14 cellular contexts compared by ENCODE assay signal in genomic region chr3:158127250-158128219, GRCh38. TPM values are rescaled to one million over a fixed set of nuclear protein-coding genes. Genes with fewer than 3 reads are reported as not detected.
DNase-seq lines count a peak whose midpoint lies in the region; ATAC-seq, FAIRE-seq and TF ChIP-seq lines count a peak whose summit lies in the region.
"Had no signal": no experiment of that assay in that cellular context is flagged by ENCODE, and none has a peak within 500 bp of the region (broad histone marks: within the 10 kb centered on the region; RNA-seq: fewer than 3 reads in every experiment).

No MANE protein-coding gene starts in this region.

- peak; percentile 41 for DNase-seq in DND-41
- DNase-seq in HCT116 (ENCODE audit: low read depth, low spot score), result no peak
- peak; percentile 39 for DNase-seq in RPMI8226
- peak; percentile 77 for DNase-seq in fibroblast of mammary gland (ENCODE audit: low read depth)
- no peak for DNase-seq in GM13977 (ENCODE audit: low spot score)
- DNase-seq in GM19239 (ENCODE audit: insufficient read length, low spot score), result no peak
- no peak for DNase-seq in activated CD4-positive, CD25-positive, alpha-beta regulatory T cell (lab: John Stamatoyannopoulos, UW)
- DNase-seq: activated T-cell treated with anti-CD3 and anti-CD28 coated beads for 4 hours, NCI-H1930, substantia nigra had no signal

- no peak overlapping the region for H2AFZ ChIP-seq in DND-41 (ENCODE audit: low read depth, low read length)
- H2AFZ ChIP-seq in HCT116 (ENCODE audit: low read depth, low read length, poor library complexity, severe bottlenecking), result no peak overlapping the region

- H3K27ac ChIP-seq in DND-41 (ENCODE audit: low read length) (peak overlapping the region; percentile 50), HCT116 (ENCODE audit: low read depth, low read length) (no peak overlapping the region; the same call in 1 of the 2 replicates)
- H3K27ac ChIP-seq: HL-60 had no signal

- H3K27me3 ChIP-seq in DND-41 (ENCODE audit: insufficient read depth, low read length, poor library complexity), result no peaks in the 10 kb centered on the region
- H3K27me3 ChIP-seq in HCT116 (ENCODE audit: insufficient read depth, low read length), result no peaks in the 10 kb centered on the region

- peaks cover 26% of the 10 kb centered on the region for H3K4me1 ChIP-seq in DND-41 (ENCODE audit: insufficient read depth, low read length)
- peaks cover 3 to 14% of the 10 kb centered on the region in 2 experiments; a peak in 3 of 4 replicates for H3K4me1 ChIP-seq in HCT116 (ENCODE audit: control insufficient read depth in 1 of 2, insufficient read depth in 2 of 2, low read length in 2 of 2)

- peaks cover 20% of the 10 kb centered on the region for H4K20me1 ChIP-seq in DND-41 (ENCODE audit: insufficient read depth, low read length)
- H4K20me1 ChIP-seq in HCT116 (ENCODE audit: insufficient read depth), result peaks cover 1% of the 10 kb centered on the region; the same call in 1 of the 2 replicates

- no peak for TF ChIP-seq POLR2A in HCT116 (IDR thresholded peaks at IDR 0.05; ENCODE audit: borderline replicate concordance, extremely low read depth, insufficient read depth, insufficient read length)

- TF ChIP-seq CTCF in DND-41 (IDR thresholded peaks at IDR 0.05; ENCODE audit: borderline replicate concordance, extremely low read depth, low read length, poor library complexity, severe bottlenecking), result no peak
- TF ChIP-seq CTCF in HCT116 (IDR thresholded peaks at IDR 0.05 in 2 of 3, conservative IDR thresholded peaks at IDR 0.05 in 1 of 3; ENCODE audit: borderline replicate concordance in 1 of 3, insufficient read depth in 1 of 3, low read depth in 2 of 3, low read length in 2 of 3), result no peak
- no peak for TF ChIP-seq CTCF in fibroblast of mammary gland (conservative IDR thresholded peaks at IDR 0.05; ENCODE audit: control insufficient read depth, insufficient read depth, low read depth, low read length)
- no peak for TF ChIP-seq CTCF in GM13977 (IDR thresholded peaks at IDR 0.05; ENCODE audit: extremely low read depth, insufficient read depth, missing control alignments)

- H3K36me3 ChIP-seq in DND-41 (ENCODE audit: insufficient read depth, low read length) (peaks cover 65% of the 10 kb centered on the region), HCT116 (ENCODE audit: control insufficient read depth in 1 of 2, insufficient read depth in 2 of 2, low read length in 2 of 2) (0 out of 4 replicates have a peak, but pooled peaks cover 0 to 2% of the 10 kb centered on the region in 2 experiments)

- no peaks in the 10 kb centered on the region for H3K9me2 ChIP-seq in HCT116 (ENCODE audit: insufficient read depth)

- no peak overlapping the region for H3K4me3 ChIP-seq in DND-41 (ENCODE audit: low read depth in 1 of 2, low read length in 2 of 2)
- H3K4me3 ChIP-seq in HCT116 (replicated peaks in 1 of 2; ENCODE audit: low read depth in 1 of 2, low read length in 2 of 2), result no peak overlapping the region
- H3K4me3 ChIP-seq in fibroblast of mammary gland (ENCODE audit: control insufficient read depth, low read depth, low read length), result no peak overlapping the region

- BruUV-seq in HCT116 (replicated peaks; lab: Mats Ljungman, UMichigan), result no TSS peak

- no peak for FAIRE-seq in GM19239 (lab: Jason Lieb, UNC)
- FAIRE-seq: endothelial cell of umbilical vein had no signal

- H3K9me3 ChIP-seq in DND-41 (ENCODE audit: insufficient read depth, low read length, severe bottlenecking), result no peaks in the 10 kb centered on the region
- no peaks in the 10 kb centered on the region for H3K9me3 ChIP-seq in HCT116 (ENCODE audit: control insufficient read depth in 1 of 2, insufficient read depth in 1 of 2, low read depth in 1 of 2, low read length in 2 of 2)

- no peak overlapping the region for H3K9ac ChIP-seq in DND-41 (ENCODE audit: low read depth, low read length)
- H3K9ac ChIP-seq in HCT116 (ENCODE audit: low read length), result no peak overlapping the region

- TF ChIP-seq RAD21 in HCT116 (IDR thresholded peaks at IDR 0.05; ENCODE audit: low read depth), result no peak

- RAD21 ChIA-PET in HCT116 (lab: Charles Lee; ENCODE audit: low non-redundant PET in 1 of 2, low total read pairs in 2 of 2, uncharacterized antibody in 2 of 2, unreplicated experiment in 2 of 2), result no interaction called here

- ATAC-seq in DND-41 (ENCODE audit: insufficient read depth, low read depth), result peak; percentile 81
- ATAC-seq in HCT116, result peak; percentile 65
- no peak for ATAC-seq in activated CD4-positive, CD25-positive, alpha-beta regulatory T cell treated with anti-CD3 and anti-CD28 coated beads, Interleukin-2, amount 50 U/mL, for 24 hours

- in situ Hi-C loops in GM13977 (cut with MboI; ENCODE audit: low pct_unique_long_range_greater_than_20kb, low sequenced_read_pairs, unreplicated experiment), result no loop called here

- POLR2A ChIA-PET in HCT116 (lab: Charles Lee), result interaction anchor here (0.6 to 1.1 kb wide), 3 partner anchors 17 to 47 kb away, joined by 3 to 6 read pairs (median 4); partner anchors contain the start of gene RSRC1

- CTCF ChIA-PET in HCT116 (lab: Charles Lee), result no interaction called here

- intact Hi-C loops in HCT116 (cut with micrococcal nuclease), result no loop called here

- H3K79me2 ChIP-seq in DND-41 (ENCODE audit: insufficient read depth, low read length) (peaks cover 62% of the 10 kb centered on the region), HCT116 (ENCODE audit: insufficient read depth, low read length) (peaks cover 41% of the 10 kb centered on the region)

- H3K4me2 ChIP-seq in DND-41 (ENCODE audit: insufficient read depth, low read length), result peak overlapping the region; percentile 37
- peak overlapping the region; percentile 47 for H3K4me2 ChIP-seq in HCT116 (ENCODE audit: low read length)

TF ChIP-seq in HCT116, 20 proteins besides CTCF, POLR2A, EP300 and RAD21:
- peak; percentile 48 for TF ChIP-seq JUND (IDR thresholded peaks at IDR 0.05)
- TF ChIP-seq CEBPB (IDR thresholded peaks at IDR 0.05; ENCODE audit: low read depth), result 0 out of 2 replicates have a peak, but pooled peaks have one; percentile 15
- TF ChIP-seq SRF (IDR thresholded peaks at IDR 0.05; ENCODE audit: low read depth), result no peak
- TF ChIP-seq ELF1 (IDR thresholded peaks at IDR 0.05; ENCODE audit: borderline replicate concordance, low read depth), result no peak
- TF ChIP-seq CBX3 (IDR thresholded peaks at IDR 0.05; ENCODE audit: low read depth), result 0 out of 2 replicates have a peak, but pooled peaks have one; percentile 41
- TF ChIP-seq MAX (IDR thresholded peaks at IDR 0.05), result no peak
- TF ChIP-seq EZH2phosphoT487 (IDR thresholded peaks at IDR 0.05; ENCODE audit: borderline replicate concordance), result no peak
- TF ChIP-seq EGR1 (IDR thresholded peaks at IDR 0.05; ENCODE audit: low read depth), result no peak

RNA-seq across cellular contexts. Expression of gene RSRC1, which starts 17.6 kb away (rescaled TPM):
- 37.1 TPM for total RNA-seq in HCT116 (2021; ENCODE audit: unreplicated experiment)
- polyA plus RNA-seq in HCT116 (2012), result 17.0 and 20.4 TPM in 2 replicates

RNA-seq across cellular contexts. Expression of gene SHOX2, which starts 21.3 kb away (rescaled TPM):
- 9.4 TPM for total RNA-seq in HCT116 (2021; ENCODE audit: unreplicated experiment)
- 5.2 and 5.4 TPM in 2 replicates for polyA plus RNA-seq in HCT116 (2012)
- total RNA-seq: endothelial cell of umbilical vein, mononuclear cell had no signal
- polyA plus RNA-seq: endothelial cell of umbilical vein had no signal

Comparison
In these comparisons a context has a peak if more than half of its experiments do, and no peak if none do; other contexts are left out.
1. ATAC-seq: peak in DND-41 (single experiment) and HCT116 (single experiment); none in activated CD4-positive, CD25-positive, alpha-beta regulatory T cell treated with anti-CD3 and anti-CD28 coated beads, Interleukin-2, amount 50 U/mL, for 24 hours (0 of 2).
2. DNase-seq: peak in DND-41 (single experiment), RPMI8226 (single experiment) and fibroblast of mammary gland (single experiment); none in HCT116 (single experiment), GM13977 (single experiment), GM19239 (single experiment) and activated CD4-positive, CD25-positive, alpha-beta regulatory T cell (0 of 4).